8 cellular contexts compared by ENCODE assay signal in genomic region chr10:21724695-21725371, GRCh38.
DNase-seq lines count a peak whose midpoint lies in the region; ATAC-seq and TF ChIP-seq lines count a peak whose summit lies in the region.

No MANE protein-coding gene starts in this region.

- TF ChIP-seq CTCF in gastroesophageal sphincter (IDR thresholded peaks at IDR 0.05), result no peak
- no peak for TF ChIP-seq CTCF in parathyroid adenoma (IDR thresholded peaks at IDR 0.05)

- no peaks in the 10 kb centered on the region for H3K79me2 ChIP-seq in parathyroid adenoma

- H3K4me1 ChIP-seq in gastroesophageal sphincter (peaks cover 5 to 22% (median 10%) of the 10 kb centered on the region in 3 donors), parathyroid adenoma (peaks cover 8% of the 10 kb centered on the region)

- H3K4me2 ChIP-seq in parathyroid adenoma (ENCODE audit: low read length), result peak overlapping the region; percentile 16

- H2AFZ ChIP-seq in parathyroid adenoma, result no peak overlapping the region

- TF ChIP-seq POLR2A in gastroesophageal sphincter (IDR thresholded peaks at IDR 0.05), result no peak

- H3K27ac ChIP-seq in gastroesophageal sphincter (peak overlapping the region in 1 of 4 donors; percentile 28), parathyroid adenoma (no peak overlapping the region)

- H3K4me3 ChIP-seq in gastroesophageal sphincter (no peak overlapping the region), parathyroid adenoma (ENCODE audit: low read depth, low read length) (no peak overlapping the region)

- H3K9ac ChIP-seq in parathyroid adenoma, result no peak overlapping the region

- no peak for TF ChIP-seq EP300 in gastroesophageal sphincter (IDR thresholded peaks at IDR 0.05)

- no peaks in the 10 kb centered on the region for H3K27me3 ChIP-seq in gastroesophageal sphincter
- H3K27me3 ChIP-seq in parathyroid adenoma (ENCODE audit: control insufficient read depth, insufficient read depth, low read length), result no peaks in the 10 kb centered on the region

- ATAC-seq in GM21360 (IDR thresholded peaks at IDR 0.05; ENCODE audit: unreplicated experiment) (peak; percentile 69), gastroesophageal sphincter (peak; percentile 94), HG03196 (IDR thresholded peaks at IDR 0.05; ENCODE audit: unreplicated experiment) (no peak)

- peak; percentile 94 for DNase-seq in DMS53 treated with DMSO at 0.1 percent for 48 hours (lab: John Stamatoyannopoulos, UW; ENCODE audit: unreplicated experiment)
- DNase-seq in HS-27A (ENCODE audit: low read depth), result peak; percentile 90
- DNase-seq in NCI-H526 treated with DMSO at 0.1 percent for 48 hours (lab: John Stamatoyannopoulos, UW), result peak; percentile 73
- peak; percentile 3 for DNase-seq in activated T-helper 9 cell treated with anti-CD3 and anti-CD28 coated beads, Interleukin-2, amount 50 U/mL, for 16 hours (ENCODE audit: low read depth)

- 0 to 2% methylated on average over 4 of the region's 4 CpGs for WGBS in gastroesophageal sphincter (ENCODE audit: low coverage in 1 of 2), 2 donors

- H3K9me3 ChIP-seq in gastroesophageal sphincter (no peaks in the 10 kb centered on the region), parathyroid adenoma (ENCODE audit: control insufficient read depth, low read length) (no peaks in the 10 kb centered on the region)

- H3K36me3 ChIP-seq in gastroesophageal sphincter (peaks cover 0 to 18% of the 10 kb centered on the region in 2 donors), parathyroid adenoma (ENCODE audit: control insufficient read depth, insufficient read depth, low read length) (no peaks in the 10 kb centered on the region)

Comparison
In these comparisons a context has a peak if more than half of its experiments do, and no peak if none do; other contexts are left out.
1. DNase-seq: peak in every context shown above with its lines; median percentile 94 in DMS53 treated with DMSO at 0.1 percent for 48 hours; 90 in HS-27A; 73 in NCI-H526 treated with DMSO at 0.1 percent for 48 hours; 3 in activated T-helper 9 cell treated with anti-CD3 and anti-CD28 coated beads, Interleukin-2, amount 50 U/mL, for 16 hours.